In the genomic region with DNA sequence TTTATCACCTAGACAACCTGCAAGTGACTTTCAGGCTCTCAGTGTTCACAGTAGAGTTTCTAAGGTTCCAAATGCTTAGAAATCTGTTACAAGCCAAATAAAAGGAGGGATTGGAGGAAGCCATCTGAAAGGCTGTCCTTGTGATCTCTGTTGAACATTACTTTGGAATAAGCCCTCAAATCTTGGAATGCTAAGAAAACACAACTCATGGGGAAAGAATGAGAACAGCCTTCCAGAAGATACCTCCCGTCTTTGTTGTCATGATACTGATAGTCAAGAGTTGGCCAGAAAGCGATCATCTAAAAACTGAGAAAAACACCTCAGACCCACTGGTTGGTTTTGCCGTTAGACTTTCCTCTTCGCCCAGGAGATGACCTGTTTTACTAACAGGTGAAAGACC, we compare ENCODE assay signal across 19 cellular contexts. TPM values are rescaled to one million over a fixed set of nuclear protein-coding genes. Genes with fewer than 3 reads are reported as not detected.
"Had no signal": no experiment of that assay in that cellular context is flagged by ENCODE, and none has a peak within 500 bp of the region (broad histone marks: within the 10 kb centered on the region; RNA-seq: fewer than 3 reads in every experiment).

No MANE protein-coding gene starts in this region.

- FAIRE-seq: endothelial cell of umbilical vein, keratinocyte had no signal

- H3K27me3 ChIP-seq: brain microvascular endothelial cell, gastroesophageal sphincter, heart right ventricle, ovary, sigmoid colon, stomach had no signal

- H3K36me3 ChIP-seq: ovary had no signal

- H3K4me3 ChIP-seq: coronary artery, gastroesophageal sphincter, heart right ventricle, ovary, sigmoid colon, stomach had no signal

- DNase-seq: activated CD4-positive, alpha-beta T cell treated with anti-CD3 and anti-CD28 coated beads, Interleukin-2, amount 50 U/mL, for 1 hour; activated effector memory CD4-positive, alpha-beta T cell treated with anti-CD3 and anti-CD28 coated beads, Interleukin-2, amount 50 U/mL, for 16 hours; amniotic stem cell; brain microvascular endothelial cell; heart right ventricle; midbrain; ovary; sigmoid colon; stimulated activated CD4-positive, alpha-beta T cell treated with anti-CD3 and anti-CD28 coated beads, Interleukin-1b, Interleukin-23, amount 100 ng/mL, for 48 hours; stomach had no signal

- H3K4me1 ChIP-seq: gastroesophageal sphincter, heart right ventricle, sigmoid colon, stomach had no signal

- ATAC-seq: activated CD4-positive, CD25-positive, alpha-beta regulatory T cell treated with anti-CD3 and anti-CD28 coated beads, Interleukin-2, amount 50 U/mL, for 24 hours; activated naive CD4-positive, alpha-beta T cell treated with anti-CD3 and anti-CD28 coated beads, Interleukin-2, amount 50 U/mL, for 72 hours; gastroesophageal sphincter; heart right ventricle; left lobe of liver had no signal

- H3K9me3 ChIP-seq: gastroesophageal sphincter, heart right ventricle, ovary, stomach had no signal

- H3K27ac ChIP-seq: brain microvascular endothelial cell, coronary artery, gastroesophageal sphincter, heart right ventricle, ovary, sigmoid colon, stomach had no signal

RNA-seq across cellular contexts. Expression of a gene that starts 44.4 kb away (rescaled TPM):
- total RNA-seq: activated naive CD4-positive, alpha-beta T cell treated with anti-CD3 and anti-CD28 coated beads, Interleukin-2, amount 50 U/mL, for 72 hours; endothelial cell of umbilical vein; lung microvascular endothelial cell; myocyte had no signal
